ENCODE assay signal across 8 cellular contexts in genomic region chr11:47565340-47566165, GRCh38. TPM values are rescaled to one million over a fixed set of nuclear protein-coding genes. Genes with fewer than 3 reads are reported as not detected.
DNase-seq lines count a peak whose midpoint lies in the region; ATAC-seq and TF ChIP-seq lines count a peak whose summit lies in the region.

Gene PTPMT1, plus strand, starts transcription at chr11:47565599. Its CDS starts 24 bp downstream, at chr11:47565623.

- H3K4me3 ChIP-seq in BJ (ENCODE audit: low read depth, low read length) (peak within 1 kb of the TSS; percentile 68), OCI-LY3 (ENCODE audit: low read length) (peak within 1 kb of the TSS; percentile 94), muscle layer of duodenum (ENCODE audit: low read depth in 1 of 2, low read length in 2 of 2) (peak within 1 kb of the TSS; percentile 81 to 96)

- H3K27me3 ChIP-seq in BJ (ENCODE audit: control insufficient read depth, insufficient read depth, low read length) (no peaks in the 10 kb centered on the region), OCI-LY3 (ENCODE audit: low read depth, low read length) (no peaks in the 10 kb centered on the region), muscle layer of duodenum (ENCODE audit: low read depth, low read length) (no peaks in the 10 kb centered on the region)

- CTCF ChIA-PET in BJ (lab: Yijun Ruan, JAX), result interaction anchor here (1.0 to 2.1 kb wide), 5 partner anchors 11 to 191 kb away, joined by 3 to 12 read pairs (median 3); partner anchors contain the start of gene CELF1

- H4K20me1 ChIP-seq in OCI-LY3 (ENCODE audit: insufficient read depth, low read length), result no peaks in the 10 kb centered on the region

- peaks cover 11% of the 10 kb centered on the region for H3K4me1 ChIP-seq in OCI-LY3 (ENCODE audit: low read length)
- peaks cover 0 to 13% of the 10 kb centered on the region in 2 donors for H3K4me1 ChIP-seq in muscle layer of duodenum (ENCODE audit: control insufficient read depth in 1 of 2, insufficient read depth in 2 of 2, low read length in 2 of 2)

- H2AFZ ChIP-seq in OCI-LY3 (ENCODE audit: low read depth, low read length), result peak within 1 kb of the TSS; percentile 73

- no peaks in the 10 kb centered on the region for H3K9me3 ChIP-seq in OCI-LY3 (ENCODE audit: insufficient read depth, low read length)
- no peaks in the 10 kb centered on the region for H3K9me3 ChIP-seq in muscle layer of duodenum (ENCODE audit: control insufficient read depth in 1 of 2, low read length in 2 of 2)

- peaks cover 2% of the 10 kb centered on the region for H3K36me3 ChIP-seq in BJ (ENCODE audit: control insufficient read depth, insufficient read depth, low read length)
- H3K36me3 ChIP-seq in OCI-LY3 (replicated peaks; ENCODE audit: low read depth, low read length), result peaks cover 12% of the 10 kb centered on the region
- H3K36me3 ChIP-seq in muscle layer of duodenum (ENCODE audit: control insufficient read depth in 1 of 2, insufficient read depth in 2 of 2, low read length in 2 of 2), result peaks cover 5 to 12% of the 10 kb centered on the region in 2 donors

- no peak for DNase-seq in BJ (ENCODE audit: low read depth)
- peak; percentile 76 for DNase-seq in activated T-cell treated with anti-CD3 and anti-CD28 coated beads for 48 hours (ENCODE audit: low read depth)
- peak; percentile 81 for DNase-seq in stimulated activated naive CD8-positive, alpha-beta T cell treated with anti-CD3 and anti-CD28 coated beads, Interleukin-15, Interleukin-2, amounts not matched to agents 100 U/mL and 50 U/mL, for 24 hours

- H3K79me2 ChIP-seq in OCI-LY3 (ENCODE audit: low read length), result peaks cover 55% of the 10 kb centered on the region

- H3K27ac ChIP-seq in OCI-LY3 (ENCODE audit: low read length), result peak within 1 kb of the TSS; percentile 51
- H3K27ac ChIP-seq in muscle layer of duodenum (ENCODE audit: low read length), result peak within 1 kb of the TSS; percentile 23

- peak; percentile 88 for ATAC-seq in GM19025 (IDR thresholded peaks at IDR 0.05; ENCODE audit: low read depth, unreplicated experiment)
- ATAC-seq in HG03280 (IDR thresholded peaks at IDR 0.05; ENCODE audit: unreplicated experiment), result peak; percentile 92
- ATAC-seq in esophagus mucosa, result peak; percentile 93
- ATAC-seq in stimulated activated naive CD8-positive, alpha-beta T cell treated with anti-CD3 and anti-CD28 coated beads, Interleukin-15, Interleukin-2, amounts not matched to agents 100 U/mL and 50 U/mL, for 24 hours, result peak; percentile 91

- POLR2A ChIA-PET in BJ (lab: Charles Lee), result no interaction called here

- peak within 1 kb of the TSS; percentile 100 for H3K4me2 ChIP-seq in OCI-LY3 (ENCODE audit: low read length)

- H3K9ac ChIP-seq in OCI-LY3 (ENCODE audit: low read length), result peak within 1 kb of the TSS; percentile 90

- no peak for TF ChIP-seq CTCF in BJ (IDR thresholded peaks at IDR 0.05; ENCODE audit: insufficient read depth, low read depth, low read length)
- TF ChIP-seq CTCF in OCI-LY3 (IDR thresholded peaks at IDR 0.05; ENCODE audit: low read depth, low read length), result no peak

RNA-seq across cellular contexts. Expression of gene PTPMT1, which starts in this region (rescaled TPM):
- polyA plus RNA-seq in BJ (2011; rRNA removed), result 61.9 and 69.4 TPM in 2 replicates
- 15.7 and 19.0 TPM in 2 replicates for polyA minus RNA-seq in BJ (2011; rRNA and poly(A)+ RNA removed)
- total RNA-seq in esophagus mucosa, result 29.6 TPM
